Comparison of ENCODE assay signal across 17 cellular contexts in the genomic region with DNA sequence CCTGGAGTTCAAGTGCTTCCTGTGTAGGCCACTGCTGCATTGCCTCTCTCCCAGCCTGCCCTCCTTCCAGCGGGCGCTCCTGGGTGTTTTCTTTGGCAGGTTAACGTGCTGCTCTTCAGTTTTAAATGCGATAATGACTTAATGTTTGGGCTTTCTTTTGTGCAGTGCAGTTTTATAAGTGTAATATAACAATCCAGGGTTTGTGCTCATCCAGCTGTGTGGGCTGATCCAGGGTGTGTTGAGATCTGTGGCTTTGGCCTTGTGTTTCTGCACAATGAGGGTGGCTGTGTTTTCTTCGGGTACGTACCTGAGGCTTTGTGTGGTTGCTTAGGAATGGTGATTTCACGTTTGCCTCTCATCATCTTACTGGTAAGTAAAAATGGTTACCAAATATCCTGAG. TPM values are rescaled to one million over a fixed set of nuclear protein-coding genes. Genes with fewer than 3 reads are reported as not detected.
DNase-seq lines count a peak whose midpoint lies in the region; ATAC-seq and TF ChIP-seq lines count a peak whose summit lies in the region.
"Had no signal": no experiment of that assay in that cellular context is flagged by ENCODE, and none has a peak within 500 bp of the region (broad histone marks: within the 10 kb centered on the region; RNA-seq: fewer than 3 reads in every experiment).

No MANE protein-coding gene starts in this region.

- H3K4me3 Mint-ChIP-seq in activated T-cell treated with anti-CD3 and anti-CD28 coated beads, Interleukin-2, amount 50 U/mL, for 4 hours: no peak overlapping the region

- H3K4me1 ChIP-seq in mammary epithelial cell (ENCODE audit: insufficient read depth, low read length) (peaks cover 21% of the 10 kb centered on the region), lower lobe of right lung (peaks cover 13% of the 10 kb centered on the region), foreskin keratinocyte (no peaks in the 10 kb centered on the region)
- H3K4me1 ChIP-seq: A549 had no signal

- H3K9ac ChIP-seq in mammary epithelial cell (ENCODE audit: insufficient read depth, low read length): peak overlapping the region; percentile 35

- DNase-seq in NCI-H748 (lab: John Stamatoyannopoulos, UW; ENCODE audit: unreplicated experiment): peak; percentile 39
- no peak for DNase-seq in NCI-H748 treated with DMSO at 0.1 percent for 48 hours (lab: John Stamatoyannopoulos, UW)
- DNase-seq in mammary epithelial cell: peak; percentile 94
- no peak for DNase-seq in lower lobe of right lung
- DNase-seq in foreskin keratinocyte: no peak
- no peak for DNase-seq in COLO829 (ENCODE audit: low spot score)
- no peak for DNase-seq in activated T-cell treated with anti-CD3 and anti-CD28 coated beads, Interleukin-2, amount 50 U/mL, for 4 hours
- DNase-seq: COR-L47, DMS153, Karpas-422, NCI-H1417 treated with DMSO at 0.1 percent for 48 hours, NCI-H2081 treated with DMSO at 0.1 percent for 48 hours, NCI-H446 treated with DMSO at 0.1 percent for 48 hours, SHP77 had no signal

- no peaks in the 10 kb centered on the region for H3K79me2 ChIP-seq in mammary epithelial cell (ENCODE audit: insufficient read depth, low read length)

- H3K27ac ChIP-seq in mammary epithelial cell (ENCODE audit: insufficient read depth, low read depth, low read length) (peak overlapping the region; percentile 81), lower lobe of right lung (peak overlapping the region; percentile 37), foreskin keratinocyte (no peak overlapping the region)
- H3K27ac ChIP-seq: A549, C4-2B had no signal

- in situ Hi-C loops in mammary epithelial cell (cut with MboI; ENCODE audit: low sequenced_read_pairs in 2 of 2): no loop called here

- no peak overlapping the region for H3K4me3 ChIP-seq in mammary epithelial cell (replicated peaks in 1 of 3; ENCODE audit: insufficient read depth in 1 of 3, low read depth in 2 of 3, low read length in 3 of 3)
- no peak overlapping the region for H3K4me3 ChIP-seq in lower lobe of right lung
- H3K4me3 ChIP-seq: A549 had no signal

- H3K36me3 ChIP-seq in mammary epithelial cell (ENCODE audit: insufficient read depth, low read length) (no peaks in the 10 kb centered on the region), lower lobe of right lung (no peaks in the 10 kb centered on the region)

- H3K9me3 Mint-ChIP-seq in activated T-cell treated with anti-CD3 and anti-CD28 coated beads, Interleukin-2, amount 50 U/mL, for 4 hours: no peaks in the 10 kb centered on the region

- CTCF ChIA-PET in mammary epithelial cell (lab: Charles Lee; ENCODE audit: low non-redundant PET): no interaction called here

- no peaks in the 10 kb centered on the region for H3K9me3 ChIP-seq in mammary epithelial cell (replicated peaks; ENCODE audit: insufficient read depth, low read length)
- no peaks in the 10 kb centered on the region for H3K9me3 ChIP-seq in lower lobe of right lung
- H3K9me3 ChIP-seq: A549 had no signal

- BruUV-seq in mammary epithelial cell (replicated peaks; lab: Mats Ljungman, UMichigan): no TSS peak

- H3K36me3 Mint-ChIP-seq in activated T-cell treated with anti-CD3 and anti-CD28 coated beads, Interleukin-2, amount 50 U/mL, for 4 hours (ENCODE audit: insufficient read depth): peaks cover 20% of the 10 kb centered on the region

- H2AFZ ChIP-seq in mammary epithelial cell (ENCODE audit: low read depth, low read length): peak overlapping the region; percentile 19

- peak overlapping the region; percentile 13 for H3K4me2 ChIP-seq in mammary epithelial cell (ENCODE audit: insufficient read depth, low read depth, low read length)
- H3K4me2 ChIP-seq: A549 had no signal

- H4K20me1 ChIP-seq in mammary epithelial cell (ENCODE audit: insufficient read depth, low read length): no peaks in the 10 kb centered on the region

- WGBS in mammary epithelial cell (ENCODE audit: low coverage, missing lambda C conversion rate): 1% methylated on average over 7 of the region's 7 CpGs

- TF ChIP-seq CTCF in mammary epithelial cell (conservative IDR thresholded peaks at IDR 0.05 in 1 of 2, IDR thresholded peaks at IDR 0.05 in 1 of 2; ENCODE audit: extremely low read depth in 1 of 2, insufficient read depth in 1 of 2, low read depth in 1 of 2, low read length in 2 of 2): no peak
- TF ChIP-seq CTCF in lower lobe of right lung (IDR thresholded peaks at IDR 0.05): no peak
- no peak for TF ChIP-seq CTCF in foreskin keratinocyte (conservative IDR thresholded peaks at IDR 0.05)

- intact Hi-C loops in mammary epithelial cell (cut with micrococcal nuclease) (no loop called here), lower lobe of right lung (cut with DNase I) (no loop called here)

- dilution Hi-C loops in mammary epithelial cell (cut with HindIII; ENCODE audit: low sequenced_read_pairs): no loop called here

- H3K27me3 ChIP-seq in mammary epithelial cell (ENCODE audit: insufficient read depth, low read length) (no peaks in the 10 kb centered on the region), lower lobe of right lung (ENCODE audit: low read depth) (no peaks in the 10 kb centered on the region), foreskin keratinocyte (no peaks in the 10 kb centered on the region)

- H3K4me1 Mint-ChIP-seq in activated T-cell treated with anti-CD3 and anti-CD28 coated beads, Interleukin-2, amount 50 U/mL, for 4 hours (ENCODE audit: low read depth): peaks cover 4% of the 10 kb centered on the region

- ATAC-seq in lower lobe of right lung (peak; percentile 64 to 72), foreskin keratinocyte (no peak)
- no peak for ATAC-seq in activated T-cell treated with anti-CD3 and anti-CD28 coated beads, Interleukin-2, amount 50 U/mL, for 4 hours
- ATAC-seq: A549, HCT116 had no signal

- no peaks in the 10 kb centered on the region for H3K27me3 Mint-ChIP-seq in activated T-cell treated with anti-CD3 and anti-CD28 coated beads, Interleukin-2, amount 50 U/mL, for 4 hours (ENCODE audit: low read depth)

RNA-seq across cellular contexts. Expression of a gene that starts 50.6 kb away (rescaled TPM):
- 10 to 100 TPM in 1 of 2 donors, 1 to 10 TPM in 1; 2.7 to 15.2 TPM for total RNA-seq in mammary epithelial cell
- 2.1 TPM for polyA plus RNA-seq in mammary epithelial cell
- polyA minus RNA-seq in mammary epithelial cell: 1.4 TPM
- total RNA-seq in lower lobe of right lung: 18.1 TPM
- 1.2 and 1.9 TPM in 2 replicates for total RNA-seq in foreskin keratinocyte
- 0.29 and 0.48 TPM in 2 replicates for polyA plus RNA-seq in foreskin keratinocyte
- 1 to 10 TPM; 1.0 to 1.7 (median 1.6) TPM for total RNA-seq in activated T-cell treated with anti-CD3 and anti-CD28 coated beads, Interleukin-2, amount 50 U/mL, for 4 hours

Comparison
In these comparisons a context has a peak if more than half of its experiments do, and no peak if none do; other contexts are left out.
1. DNase-seq: peak in NCI-H748 (single experiment) and mammary epithelial cell (single experiment); none in NCI-H748 treated with DMSO at 0.1 percent for 48 hours (single experiment), lower lobe of right lung (single experiment), foreskin keratinocyte (0 of 2), COLO829 (single experiment) and activated T-cell treated with anti-CD3 and anti-CD28 coated beads, Interleukin-2, amount 50 U/mL, for 4 hours (single experiment).
2. ATAC-seq: peak in lower lobe of right lung (2 of 2); none in foreskin keratinocyte (single experiment) and activated T-cell treated with anti-CD3 and anti-CD28 coated beads, Interleukin-2, amount 50 U/mL, for 4 hours (0 of 2).